Comparison of ENCODE assay signal across 8 cellular contexts in the genomic region with DNA sequence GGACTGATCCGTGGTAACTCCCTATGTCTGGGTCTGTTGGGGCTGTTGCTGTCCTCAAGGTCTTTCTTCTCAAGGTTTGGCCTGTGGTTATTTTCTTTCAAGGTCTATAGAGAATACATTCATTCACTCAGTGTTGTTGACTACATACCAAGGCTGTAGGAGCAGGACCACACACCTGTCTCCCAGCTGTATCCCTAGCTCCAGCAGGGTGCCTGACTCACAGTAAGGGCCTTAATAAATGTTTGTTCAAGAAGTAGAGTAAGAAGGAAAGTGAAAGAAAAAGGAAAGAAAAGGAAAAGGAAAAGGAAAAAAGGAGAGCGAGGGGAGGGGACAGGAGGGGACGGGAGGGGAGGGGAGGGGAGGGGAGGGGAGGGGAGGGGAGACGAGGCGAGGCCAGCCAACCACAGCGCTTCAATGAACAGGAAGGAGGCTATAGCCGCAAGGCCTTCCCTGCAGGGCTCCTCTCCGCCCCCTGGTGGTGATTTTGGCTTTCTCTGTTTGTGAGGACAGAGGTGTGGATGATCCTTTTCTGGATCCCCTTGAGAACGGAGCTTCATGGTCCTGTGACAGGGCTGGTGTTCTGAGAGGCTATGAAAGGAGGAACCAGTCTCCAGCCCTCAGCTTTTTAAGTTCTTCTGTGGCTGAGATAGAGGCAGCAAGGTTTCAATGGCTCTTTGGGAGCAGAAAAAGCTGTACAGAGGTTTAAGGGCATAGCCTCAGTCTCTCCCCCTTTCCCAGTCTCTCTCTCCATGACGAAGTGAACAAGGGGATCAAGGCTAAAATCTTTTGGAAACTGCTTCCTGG. TPM values are rescaled to one million over a fixed set of nuclear protein-coding genes. Genes with fewer than 3 reads are reported as not detected.
DNase-seq lines count a peak whose midpoint lies in the region; ATAC-seq and TF ChIP-seq lines count a peak whose summit lies in the region.

No MANE protein-coding gene starts in this region.

- no peak overlapping the region for H2AK5ac ChIP-seq in IMR-90 (ENCODE audit: low read depth, low read length)

- H3K79me2 ChIP-seq in neural progenitor cell (ENCODE audit: low read depth), result no peaks in the 10 kb centered on the region

- H3K9me3 Mint-ChIP-seq in WTC11 (peaks cover 86% of the 10 kb centered on the region), neural progenitor cell (peaks cover 52% of the 10 kb centered on the region)

- H2AFZ ChIP-seq in IMR-90 (replicated peaks; ENCODE audit: low read length, poor library complexity) (no peak overlapping the region), neural progenitor cell (replicated peaks) (no peak overlapping the region)

- H2AK9ac ChIP-seq in IMR-90 (replicated peaks; ENCODE audit: low read depth, low read length, poor library complexity), result no peak overlapping the region

- no peaks in the 10 kb centered on the region for H3K4me1 Mint-ChIP-seq in WTC11
- no peaks in the 10 kb centered on the region for H3K4me1 Mint-ChIP-seq in neural progenitor cell

- H3K27me3 Mint-ChIP-seq in WTC11 (ENCODE audit: low read depth), result peaks cover 12% of the 10 kb centered on the region
- H3K27me3 Mint-ChIP-seq in neural progenitor cell (ENCODE audit: insufficient read depth, low read depth), result peaks cover 4% of the 10 kb centered on the region

- peaks cover 4% of the 10 kb centered on the region; the same call in 1 of the 2 replicates for H3K9me3 ChIP-seq in IMR-90 (ENCODE audit: control insufficient read depth, insufficient read depth, low read length)
- peaks cover 10% of the 10 kb centered on the region for H3K9me3 ChIP-seq in neural progenitor cell (ENCODE audit: low read depth)

- no peaks in the 10 kb centered on the region for H3K79me1 ChIP-seq in IMR-90 (ENCODE audit: low read depth in 1 of 2, low read length in 2 of 2)

- no peak overlapping the region for H3K27ac ChIP-seq in IMR-90 (ENCODE audit: insufficient read depth, low read length)
- no peak overlapping the region for H3K27ac ChIP-seq in caudate nucleus (ENCODE audit: low read depth, low read length)
- no peak overlapping the region for H3K27ac ChIP-seq in neural progenitor cell

- TF ChIP-seq RAD21 in IMR-90 (IDR thresholded peaks at IDR 0.05; ENCODE audit: low read length), result no peak

- H3K18ac ChIP-seq in IMR-90 (ENCODE audit: low read depth, low read length), result no peak overlapping the region

- no peak overlapping the region for H3K4me3 Mint-ChIP-seq in WTC11
- no peak overlapping the region for H3K4me3 Mint-ChIP-seq in neural progenitor cell

- H2BK120ac ChIP-seq in IMR-90 (ENCODE audit: low read depth, low read length), result no peak overlapping the region

- CTCF ChIA-PET in IMR-90 (lab: Yijun Ruan, JAX) (interaction anchor here (1.2 kb wide), 1 partner anchor 30 kb away, joined by 3 read pairs; the partner anchor contains the start of gene LCE5A), WTC11 (lab: Charles Lee) (no interaction called here)

- H3K36me3 ChIP-seq in IMR-90 (ENCODE audit: control insufficient read depth, insufficient read depth, low read length), result no peaks in the 10 kb centered on the region
- H3K36me3 ChIP-seq in neural progenitor cell, result no peaks in the 10 kb centered on the region

- no peak overlapping the region for H3K9ac ChIP-seq in IMR-90 (ENCODE audit: low read depth, low read length)
- H3K9ac ChIP-seq in neural progenitor cell, result no peak overlapping the region

- H3K23ac ChIP-seq in IMR-90 (ENCODE audit: low read depth, low read length), result no peak overlapping the region

- POLR2A ChIA-PET in IMR-90 (lab: Charles Lee; ENCODE audit: unreplicated experiment) (no interaction called here), WTC11 (lab: Charles Lee) (no interaction called here)

- H3K4me3 ChIP-seq in IMR-90 (ENCODE audit: insufficient read depth, low read depth, low read length) (no peak overlapping the region), choroid plexus epithelial cell (ENCODE audit: low read depth, low read length) (no peak overlapping the region), neural progenitor cell (no peak overlapping the region)

- H4K20me1 ChIP-seq in IMR-90 (ENCODE audit: insufficient read depth, low read length) (no peaks in the 10 kb centered on the region), neural progenitor cell (ENCODE audit: low read depth) (no peaks in the 10 kb centered on the region)

- no peak overlapping the region for H4K8ac ChIP-seq in IMR-90 (ENCODE audit: low read depth in 2 of 2, low read length in 2 of 2)

- BruUV-seq in IMR-90 (replicated peaks; lab: Mats Ljungman, UMichigan), result no TSS peak

- H2BK20ac ChIP-seq in IMR-90 (ENCODE audit: low read depth, low read length), result no peak overlapping the region

- 20% methylated on average over 1 of the region's 10 CpGs; no CpG with 5 or more reads in 1 of the 2 experiments for WGBS in IMR-90 (ENCODE audit: extremely low coverage in 2 of 2, insufficient read length in 1 of 2), 2 experiments

- no peaks in the 10 kb centered on the region for H3K27me3 ChIP-seq in IMR-90 (ENCODE audit: control insufficient read depth, insufficient read depth, low read length)
- no peaks in the 10 kb centered on the region for H3K27me3 ChIP-seq in neural progenitor cell

- TF ChIP-seq POLR2A in IMR-90 (IDR thresholded peaks at IDR 0.05; ENCODE audit: low read depth, low read length), result no peak

- H3K4me1 ChIP-seq in IMR-90 (ENCODE audit: control insufficient read depth, insufficient read depth, low read length), result no peaks in the 10 kb centered on the region
- H3K4me1 ChIP-seq in neural progenitor cell, result no peaks in the 10 kb centered on the region

- in situ Hi-C loops in IMR-90 (cut with MboI; ENCODE audit: low sequenced_read_pairs), result no loop called here

- H3K36me3 Mint-ChIP-seq in WTC11 (peaks cover 67% of the 10 kb centered on the region), neural progenitor cell (peaks cover 3% of the 10 kb centered on the region)

- intact Hi-C loops in IMR-90 (cut with micrococcal nuclease) (no loop called here), sciatic nerve (cut with DNase I) (no loop called here)

- H3F3A ChIP-seq in neural progenitor cell (ENCODE audit: low read depth), result no peaks in the 10 kb centered on the region

- no peak overlapping the region for H3K27ac Mint-ChIP-seq in WTC11
- no peak overlapping the region for H3K27ac Mint-ChIP-seq in neural progenitor cell

- H3K4ac ChIP-seq in IMR-90 (ENCODE audit: low read depth, low read length), result no peak overlapping the region

- no peaks in the 10 kb centered on the region for H3K9me1 ChIP-seq in IMR-90 (ENCODE audit: insufficient read depth, low read length)

- H3K14ac ChIP-seq in IMR-90 (replicated peaks; ENCODE audit: low read depth, low read length), result no peak overlapping the region

- no peak overlapping the region for H3K4me2 ChIP-seq in IMR-90 (ENCODE audit: low read depth, low read length)
- H3K4me2 ChIP-seq in neural progenitor cell, result no peak overlapping the region

- dilution Hi-C loops in IMR-90 (cut with HindIII; ENCODE audit: low sequenced_read_pairs, unreplicated experiment), result no loop called here

- no peak overlapping the region for H4K91ac ChIP-seq in IMR-90 (ENCODE audit: insufficient read depth, low read depth, low read length)

- H2BK5ac ChIP-seq in IMR-90 (ENCODE audit: low read depth, low read length, poor library complexity, severe bottlenecking), result no peak overlapping the region

- ATAC-seq in IMR-90 (ENCODE audit: low read depth), result peak; percentile 46; the same call in 1 of the 2 replicates
- no peak for ATAC-seq in WTC11
- no peak for ATAC-seq in sciatic nerve
- ATAC-seq in HG03460 (IDR thresholded peaks at IDR 0.05; ENCODE audit: unreplicated experiment), result no peak

- no peak overlapping the region for H3K56ac ChIP-seq in IMR-90 (ENCODE audit: extremely low read depth, insufficient read depth, low read length)

- DNase-seq in DMS53 treated with DMSO at 0.1 percent for 48 hours (lab: John Stamatoyannopoulos, UW; ENCODE audit: unreplicated experiment), result peak; percentile 11
- peak; percentile 10 for DNase-seq in IMR-90
- peak; percentile 12 for DNase-seq in WTC11 (ENCODE audit: low spot score)
- DNase-seq in choroid plexus epithelial cell (ENCODE audit: low read depth), result peak; percentile 7
- DNase-seq in sciatic nerve (ENCODE audit: low spot score), result peak; percentile 65
- no peak for DNase-seq in caudate nucleus (lab: John Stamatoyannopoulos, UW)
- DNase-seq in neural progenitor cell (ENCODE audit: low spot score), result no peak

- no peak overlapping the region for H4K5ac ChIP-seq in IMR-90 (ENCODE audit: low read depth, low read length)

- no peak overlapping the region for H2BK15ac ChIP-seq in IMR-90 (ENCODE audit: low read depth, low read length)

- TF ChIP-seq CTCF in IMR-90 (conservative IDR thresholded peaks at IDR 0.05; ENCODE audit: low read depth, low read length) (peak; percentile 40), WTC11 (IDR thresholded peaks at IDR 0.05) (no peak), choroid plexus epithelial cell (conservative IDR thresholded peaks at IDR 0.05; ENCODE audit: low read depth, low read length) (peak; percentile 39), neural progenitor cell (IDR thresholded peaks at IDR 0.05) (no peak)

TF ChIP-seq in IMR-90, 13 proteins besides CTCF, POLR2A, EP300 and RAD21 (continues in another document):
- TF ChIP-seq CEBPB (IDR thresholded peaks at IDR 0.05; ENCODE audit: low read depth, low read length) (no peak), CHD1 (IDR thresholded peaks at IDR 0.05; ENCODE audit: low read depth, low read length) (no peak), FOS (IDR thresholded peaks at IDR 0.05; ENCODE audit: low read depth, low read length) (no peak)

RNA-seq across cellular contexts. Expression of gene LCE5A, which starts 30.6 kb away (rescaled TPM):
- total RNA-seq in IMR-90 (2012; rRNA removed), result not detected in 2 replicates
- not detected in 2 replicates for polyA plus RNA-seq in IMR-90 (2012; rRNA removed)
- polyA plus RNA-seq in IMR-90 (2012; cell fraction: cytosol; rRNA removed), result not detected in 2 replicates
- not detected in 2 replicates for polyA plus RNA-seq in IMR-90 (2012; cell fraction: nucleus; rRNA removed; ENCODE audit: low replicate concordance)
- total RNA-seq in WTC11 (2021), result not detected in 3 replicates
- total RNA-seq in sciatic nerve, result not detected
- total RNA-seq in neural progenitor cell (ENCODE audit: low replicate concordance), result not detected in 2 replicates

RNA-seq across cellular contexts. Expression of gene CRCT1, which starts 34.3 kb away (rescaled TPM):
- total RNA-seq in IMR-90 (2012; rRNA removed) (not detected in 2 replicates), WTC11 (2021) (not detected in 3 replicates), sciatic nerve (not detected), neural progenitor cell (ENCODE audit: low replicate concordance) (not detected in 2 replicates)
- not detected in 2 replicates for polyA plus RNA-seq in IMR-90 (2012; rRNA removed)
- not detected in 2 replicates for polyA plus RNA-seq in IMR-90 (2012; cell fraction: cytosol; rRNA removed)
- not detected in 2 replicates for polyA plus RNA-seq in IMR-90 (2012; cell fraction: nucleus; rRNA removed; ENCODE audit: low replicate concordance)

Comparison
In these comparisons a context has a peak if more than half of its experiments do, and no peak if none do; other contexts are left out.
1. DNase-seq: peak in DMS53 treated with DMSO at 0.1 percent for 48 hours (single experiment), IMR-90 (single experiment), WTC11 (single experiment), choroid plexus epithelial cell (single experiment) and sciatic nerve (single experiment); none in caudate nucleus (0 of 61) and neural progenitor cell (single experiment).
2. CTCF ChIP-seq: peak in IMR-90 (single experiment) and choroid plexus epithelial cell (single experiment); none in WTC11 (single experiment) and neural progenitor cell (single experiment).